Comparison of ENCODE assay signal across 9 cellular contexts in genomic region chr5:154477382-154478223, GRCh38. TPM values are rescaled to one million over a fixed set of nuclear protein-coding genes. Genes with fewer than 3 reads are reported as not detected.
DNase-seq lines count a peak whose midpoint lies in the region; ATAC-seq and TF ChIP-seq lines count a peak whose summit lies in the region.
"Had no signal": no experiment of that assay in that cellular context is flagged by ENCODE, and none has a peak within 500 bp of the region (broad histone marks: within the 10 kb centered on the region; RNA-seq: fewer than 3 reads in every experiment).

No MANE protein-coding gene starts in this region.

- H3K27ac Mint-ChIP-seq in endothelial cell (ENCODE audit: unreplicated experiment): no peak overlapping the region
- H3K27ac Mint-ChIP-seq in nephron: no peak overlapping the region

- no peaks in the 10 kb centered on the region for H3K36me3 ChIP-seq in PC-9 (ENCODE audit: low read depth)
- H3K36me3 ChIP-seq: adrenal gland had no signal

- H3K4me2 ChIP-seq in PC-9: no peak overlapping the region

- H3F3A ChIP-seq in PC-9 (ENCODE audit: insufficient read depth, low read depth): no peaks in the 10 kb centered on the region

- BruUV-seq in PC-9 (replicated peaks; lab: Mats Ljungman, UMichigan): no TSS peak

- H3K9me3 Mint-ChIP-seq in endothelial cell (ENCODE audit: unreplicated experiment) (no peaks in the 10 kb centered on the region), nephron (no peaks in the 10 kb centered on the region)

- DNase-seq in CD1c-positive myeloid dendritic cell (ENCODE audit: extremely low spot score) (peak; percentile 16), NCI-H748 (lab: John Stamatoyannopoulos, UW; ENCODE audit: unreplicated experiment) (peak; percentile 76), endothelial cell (ENCODE audit: low spot score) (no peak), PC-9 (no peak), NCI-H2196 treated with DMSO at 0.1 percent for 48 hours (lab: John Stamatoyannopoulos, UW; ENCODE audit: unreplicated experiment) (no peak)

- no peak overlapping the region for H3K27ac ChIP-seq in PC-9

- H2AFZ ChIP-seq in PC-9: no peak overlapping the region

- H3K4me3 ChIP-seq in PC-9: no peak overlapping the region

- no peaks in the 10 kb centered on the region for H3K36me3 Mint-ChIP-seq in endothelial cell (ENCODE audit: low read depth, unreplicated experiment)
- no peaks in the 10 kb centered on the region for H3K36me3 Mint-ChIP-seq in nephron (ENCODE audit: low read depth)

- peaks cover 39% of the 10 kb centered on the region for H3K4me1 Mint-ChIP-seq in endothelial cell (ENCODE audit: unreplicated experiment)
- peaks cover 52% of the 10 kb centered on the region for H3K4me1 Mint-ChIP-seq in nephron

- no peaks in the 10 kb centered on the region for H3K9me2 ChIP-seq in PC-9 (ENCODE audit: insufficient read depth)

- no peaks in the 10 kb centered on the region for H3K79me2 ChIP-seq in PC-9 (ENCODE audit: low read depth)

- no peaks in the 10 kb centered on the region for H3K9me3 ChIP-seq in PC-9 (ENCODE audit: insufficient read depth, low read depth)
- H3K9me3 ChIP-seq: adrenal gland had no signal

- ATAC-seq in GM18867 (IDR thresholded peaks at IDR 0.05; ENCODE audit: unreplicated experiment): no peak
- ATAC-seq in GM19452 (IDR thresholded peaks at IDR 0.05; ENCODE audit: unreplicated experiment): no peak

- H3K4me1 ChIP-seq in PC-9 (replicated peaks; ENCODE audit: insufficient read depth): no peaks in the 10 kb centered on the region

- H3K27me3 ChIP-seq in PC-9 (ENCODE audit: insufficient read depth, low read depth): peaks cover 48% of the 10 kb centered on the region

- TF ChIP-seq CTCF in endothelial cell (IDR thresholded peaks at IDR 0.05; ENCODE audit: unreplicated experiment) (no peak), nephron (IDR thresholded peaks at IDR 0.05; ENCODE audit: unreplicated experiment in 3 of 3) (no peak), PC-9 (conservative IDR thresholded peaks at IDR 0.05) (no peak)

- H4K20me1 ChIP-seq in PC-9 (ENCODE audit: insufficient read depth): no peaks in the 10 kb centered on the region

- CTCF ChIA-PET in PC-9 (lab: Charles Lee): interaction anchor here (0.6 kb wide), 1 partner anchor 211 kb away, joined by 10 read pairs; no protein-coding TSS in a partner anchor

- POLR2A ChIA-PET in PC-9 (lab: Charles Lee; ENCODE audit: unreplicated experiment): no interaction called here

- H3K27me3 Mint-ChIP-seq in endothelial cell (ENCODE audit: unreplicated experiment) (peaks cover 46% of the 10 kb centered on the region), nephron (ENCODE audit: low read depth) (peaks cover 100% of the 10 kb centered on the region)

- H3K4me3 Mint-ChIP-seq in endothelial cell (ENCODE audit: unreplicated experiment) (peak overlapping the region; percentile 27), nephron (peak overlapping the region; percentile 35 to 55 (median 43))

- intact Hi-C loops in PC-9 (cut with micrococcal nuclease; ENCODE audit: unreplicated experiment): no loop called here

RNA-seq across cellular contexts. Expression of gene HAND1, which starts 0.4 kb away (rescaled TPM):
- total RNA-seq in endothelial cell (ENCODE audit: unreplicated experiment) (0.95 TPM), PC-9 (2021) (not detected in 2 replicates)

RNA-seq across cellular contexts. Expression of gene SAP30L, which starts 31.8 kb away (rescaled TPM):
- total RNA-seq in endothelial cell (ENCODE audit: unreplicated experiment) (40.8 TPM), PC-9 (2021) (42.8 and 53.0 TPM in 2 replicates)

Comparison
In these comparisons a context has a peak if more than half of its experiments do, and no peak if none do; other contexts are left out.
1. DNase-seq: peak in CD1c-positive myeloid dendritic cell (single experiment) and NCI-H748 (single experiment); none in endothelial cell (single experiment), PC-9 (0 of 2) and NCI-H2196 treated with DMSO at 0.1 percent for 48 hours (single experiment).